In the genomic region with DNA sequence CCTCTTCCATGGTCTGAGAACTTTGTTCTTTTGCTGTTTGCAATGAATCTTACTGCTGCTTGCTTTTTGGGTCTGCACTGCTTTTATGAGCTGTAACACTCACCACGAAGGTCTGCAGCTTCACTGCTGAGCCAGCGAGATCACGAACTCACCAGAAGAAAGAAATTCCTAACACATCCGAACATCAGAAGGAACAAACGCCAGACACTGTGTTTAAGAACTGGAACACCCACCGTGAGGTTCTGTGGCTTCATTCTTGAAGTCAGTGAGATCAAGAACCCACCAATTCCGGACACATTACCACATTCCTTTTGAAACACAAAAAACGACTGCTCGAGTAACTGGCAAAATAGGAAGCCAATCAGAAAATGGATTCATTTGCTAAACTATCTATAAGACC, we compare ENCODE assay signal across 24 cellular contexts.
"Had no signal": no experiment of that assay in that cellular context is flagged by ENCODE, and none has a peak within 500 bp of the region (broad histone marks: within the 10 kb centered on the region; RNA-seq: fewer than 3 reads in every experiment).

No MANE protein-coding gene starts in this region.

- DNase-seq: colonic mucosa; cortex of kidney; dermis blood vessel endothelial cell; dorsolateral prefrontal cortex; effector CD4-positive, alpha-beta T cell; effector CD8-positive, alpha-beta T cell; effector memory CD4-positive, alpha-beta T cell; effector memory CD8-positive, alpha-beta T cell; endodermal cell; erythroblast; esophagus squamous epithelium; foreskin fibroblast; foreskin keratinocyte; foreskin melanocyte; gastrocnemius medialis; glutamatergic neuron; head of caudate nucleus; heart left ventricle; heart right ventricle had no signal

- H3K4me1 ChIP-seq: colonic mucosa, esophagus muscularis mucosa, esophagus squamous epithelium, foreskin keratinocyte, gastrocnemius medialis, gastroesophageal sphincter, heart left ventricle, heart right ventricle had no signal

- H3K27me3 Mint-ChIP-seq: dendritic cell treated with granulocyte-macrophage colony-stimulating factor and Interleukin-4, amounts not matched to agents 40 ng/mL and 50 ng/mL, for 4 days; effector memory CD8-positive, alpha-beta T cell had no signal

- H3K4me1 Mint-ChIP-seq: endodermal cell had no signal

- H3K36me3 ChIP-seq: colonic mucosa, esophagus muscularis mucosa, esophagus squamous epithelium, gastrocnemius medialis, gastroesophageal sphincter, heart left ventricle, heart right ventricle had no signal

- H3K27ac ChIP-seq: colonic mucosa, coronary artery, dorsolateral prefrontal cortex, epithelial cell of prostate, esophagus muscularis mucosa, esophagus squamous epithelium, foreskin keratinocyte, gastrocnemius medialis, gastroesophageal sphincter, heart left ventricle, heart right ventricle had no signal

- H3K4me3 Mint-ChIP-seq: dendritic cell treated with granulocyte-macrophage colony-stimulating factor and Interleukin-4, amounts not matched to agents 40 ng/mL and 50 ng/mL, for 4 days; effector memory CD8-positive, alpha-beta T cell; endodermal cell had no signal

- H3K4me3 ChIP-seq: colonic mucosa, coronary artery, dorsolateral prefrontal cortex, esophagus muscularis mucosa, esophagus squamous epithelium, gastrocnemius medialis, gastroesophageal sphincter, heart left ventricle, heart right ventricle had no signal

- H3K27ac Mint-ChIP-seq: dendritic cell treated with granulocyte-macrophage colony-stimulating factor and Interleukin-4, amounts not matched to agents 40 ng/mL and 50 ng/mL, for 4 days; effector memory CD8-positive, alpha-beta T cell; endodermal cell had no signal

- H3K9me3 ChIP-seq: colonic mucosa, esophagus muscularis mucosa, esophagus squamous epithelium, gastrocnemius medialis, gastroesophageal sphincter, heart left ventricle, heart right ventricle had no signal

- H3K27me3 ChIP-seq: colonic mucosa, dorsolateral prefrontal cortex, esophagus muscularis mucosa, esophagus squamous epithelium, foreskin keratinocyte, gastrocnemius medialis, gastroesophageal sphincter, heart left ventricle, heart right ventricle had no signal
